6 cellular contexts compared by ENCODE assay signal in the genomic region with DNA sequence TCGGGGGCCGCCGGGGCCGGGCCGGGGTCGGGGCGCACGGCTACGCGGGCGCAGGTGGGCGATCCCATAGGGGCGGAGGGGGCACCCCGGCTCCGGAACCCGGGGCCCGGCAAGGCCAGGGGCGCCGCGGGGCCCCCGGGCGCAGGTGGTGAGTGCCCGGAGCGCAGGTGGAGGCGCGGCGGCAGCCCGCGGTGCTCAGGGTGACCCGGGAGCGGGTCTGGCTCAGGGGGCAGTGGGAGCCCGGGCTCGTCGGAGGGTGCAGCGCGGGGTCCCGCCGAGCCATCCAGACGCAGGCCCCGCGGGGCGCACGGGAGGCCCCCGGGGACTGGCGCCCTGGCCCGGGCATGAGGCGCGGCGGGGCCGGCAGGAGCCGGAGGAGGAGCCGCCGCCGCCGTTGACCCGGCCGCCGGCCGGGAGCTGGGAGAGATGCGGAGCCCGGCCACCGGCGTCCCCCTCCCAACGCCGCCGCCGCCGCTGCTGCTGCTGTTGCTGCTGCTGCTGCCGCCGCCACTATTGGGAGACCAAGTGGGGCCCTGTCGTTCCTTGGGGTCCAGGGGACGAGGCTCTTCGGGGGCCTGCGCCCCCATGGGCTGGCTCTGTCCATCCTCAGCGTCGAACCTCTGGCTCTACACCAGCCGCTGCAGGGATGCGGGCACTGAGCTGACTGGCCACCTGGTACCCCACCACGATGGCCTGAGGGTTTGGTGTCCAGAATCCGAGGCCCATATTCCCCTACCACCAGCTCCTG. TPM values are rescaled to one million over a fixed set of nuclear protein-coding genes. Genes with fewer than 3 reads are reported as not detected.
A peak's percentile ranks its signal among the peaks of the same experiment; 100 is the strongest.
DNase-seq lines count a peak whose midpoint lies in the region; ATAC-seq and TF ChIP-seq lines count a peak whose summit lies in the region.

No MANE protein-coding gene starts in this region.

- no peak overlapping the region for H3K27ac ChIP-seq in OCI-LY7 (ENCODE audit: low read depth, low read length, poor library complexity, severe bottlenecking)
- H3K27ac ChIP-seq in hepatocyte = no peak overlapping the region
- no peak overlapping the region for H3K27ac ChIP-seq in upper lobe of right lung

- TF ChIP-seq CTCF in OCI-LY7 (conservative IDR thresholded peaks at IDR 0.05; ENCODE audit: low read length) (no peak), hepatocyte (IDR thresholded peaks at IDR 0.05; ENCODE audit: poor library complexity) (no peak), upper lobe of right lung (IDR thresholded peaks at IDR 0.05) (no peak)

- intact Hi-C loops in activated CD4-positive, alpha-beta T cell treated with anti-CD3 and anti-CD28 coated beads for 36 hours (cut with DNase I, micrococcal nuclease) = loop anchor here in 1 of 2 experiments (1.0 kb wide), 3 partner anchors 9 to 234 kb away; partner anchors contain the start of gene PSRC1
- intact Hi-C loops in OCI-LY7 (cut with micrococcal nuclease; ENCODE audit: unreplicated experiment) (loop anchor here (1.0 kb wide), 2 partner anchors 9 to 234 kb away; no protein-coding TSS in a partner anchor), upper lobe of right lung (cut with DNase I) (no loop called here)

- no peaks in the 10 kb centered on the region for H3K79me2 ChIP-seq in OCI-LY7 (ENCODE audit: insufficient read depth, low read depth, low read length)
- no peaks in the 10 kb centered on the region for H3K79me2 ChIP-seq in hepatocyte

- WGBS in hepatocyte (ENCODE audit: low lambda C conversion rate, missing lambda C conversion rate) = 6% methylated on average over 47 of the region's 80 CpGs

- ATAC-seq in activated CD4-positive, alpha-beta T cell treated with anti-CD3 and anti-CD28 coated beads for 36 hours = peak; percentile 33
- peak; percentile 17 for ATAC-seq in upper lobe of right lung

- no peaks in the 10 kb centered on the region for H3K36me3 Mint-ChIP-seq in activated CD4-positive, alpha-beta T cell treated with anti-CD3 and anti-CD28 coated beads for 36 hours (ENCODE audit: low read depth)

- no peaks in the 10 kb centered on the region for H3K9me3 ChIP-seq in OCI-LY7 (ENCODE audit: low read length)
- no peaks in the 10 kb centered on the region for H3K9me3 ChIP-seq in hepatocyte (ENCODE audit: low read depth)
- no peaks in the 10 kb centered on the region for H3K9me3 ChIP-seq in upper lobe of right lung

- no TSS peak for BruUV-seq in OCI-LY7 (replicated peaks; lab: Mats Ljungman, UMichigan)

- H3K27ac Mint-ChIP-seq in activated CD4-positive, alpha-beta T cell treated with anti-CD3 and anti-CD28 coated beads for 36 hours = no peak overlapping the region

- no peak overlapping the region for H2AFZ ChIP-seq in OCI-LY7 (ENCODE audit: low read length)
- H2AFZ ChIP-seq in hepatocyte = no peak overlapping the region

- H3K4me1 Mint-ChIP-seq in activated CD4-positive, alpha-beta T cell treated with anti-CD3 and anti-CD28 coated beads for 36 hours = peaks cover 4% of the 10 kb centered on the region

- no peaks in the 10 kb centered on the region for H3K36me3 ChIP-seq in OCI-LY7 (ENCODE audit: insufficient read depth, low read length)
- no peaks in the 10 kb centered on the region for H3K36me3 ChIP-seq in hepatocyte (replicated peaks; ENCODE audit: insufficient read depth, low read depth)
- H3K36me3 ChIP-seq in upper lobe of right lung = no peaks in the 10 kb centered on the region

- no peaks in the 10 kb centered on the region for H3K27me3 ChIP-seq in hepatocyte
- H3K27me3 ChIP-seq in upper lobe of right lung = no peaks in the 10 kb centered on the region

- no peak for DNase-seq in activated CD4-positive, alpha-beta T cell treated with anti-CD3 and anti-CD28 coated beads for 36 hours
- DNase-seq in activated CD4-positive, alpha-beta T cell treated with anti-CD3 and anti-CD28 coated beads, Interleukin-2, amount 50 U/mL, for 48 hours = no peak
- DNase-seq in OCI-LY7 (ENCODE audit: low spot score) = no peak
- no peak for DNase-seq in hepatocyte (ENCODE audit: low spot score)
- DNase-seq in upper lobe of right lung = peak; percentile 63
- no peak for DNase-seq in ecto neural progenitor cell (ENCODE audit: low spot score)

- peak overlapping the region; percentile 65 for H3K4me2 ChIP-seq in OCI-LY7 (ENCODE audit: low read length)
- peak overlapping the region; percentile 92 for H3K4me2 ChIP-seq in hepatocyte

- no peaks in the 10 kb centered on the region for H3K9me2 ChIP-seq in OCI-LY7 (ENCODE audit: insufficient read depth, low read length)
- no peaks in the 10 kb centered on the region for H3K9me2 ChIP-seq in hepatocyte (replicated peaks; ENCODE audit: insufficient read depth)

- CTCF ChIA-PET in activated CD4-positive, alpha-beta T cell treated with anti-CD3 and anti-CD28 coated beads for 36 hours (lab: Charles Lee) = interaction anchor here (0.7 to 1.3 kb wide), 5 partner anchors 10 to 120 kb away, joined by 3 to 4 read pairs (median 3); partner anchors contain the start of gene PSRC1
- CTCF ChIA-PET in OCI-LY7 (lab: Charles Lee; ENCODE audit: unreplicated experiment) = interaction anchor here (0.5 kb wide), 1 partner anchor 234 kb away, joined by 6 read pairs; no protein-coding TSS in a partner anchor

- H3K9me3 Mint-ChIP-seq in activated CD4-positive, alpha-beta T cell treated with anti-CD3 and anti-CD28 coated beads for 36 hours (ENCODE audit: low read depth) = no peaks in the 10 kb centered on the region

- H3K27me3 Mint-ChIP-seq in activated CD4-positive, alpha-beta T cell treated with anti-CD3 and anti-CD28 coated beads for 36 hours = peaks cover 4% of the 10 kb centered on the region

- H3K4me3 Mint-ChIP-seq in activated CD4-positive, alpha-beta T cell treated with anti-CD3 and anti-CD28 coated beads for 36 hours = peak overlapping the region; percentile 47

- H4K20me1 ChIP-seq in OCI-LY7 (ENCODE audit: insufficient read depth, low read length) (no peaks in the 10 kb centered on the region), hepatocyte (ENCODE audit: insufficient read depth, poor library complexity, severe bottlenecking) (no peaks in the 10 kb centered on the region)

- POLR2A ChIA-PET in activated CD4-positive, alpha-beta T cell treated with anti-CD3 and anti-CD28 coated beads for 36 hours (lab: Charles Lee) = no interaction called here
- POLR2A ChIA-PET in OCI-LY7 (lab: Charles Lee) = interaction anchor here (0.9 kb wide), 1 partner anchor 33 kb away, joined by 3 read pairs; the partner anchor contains the start of gene PSRC1

- H3K4me1 ChIP-seq in OCI-LY7 (ENCODE audit: insufficient read depth, low read length, poor library complexity, severe bottlenecking) (peaks cover 29% of the 10 kb centered on the region), hepatocyte (ENCODE audit: insufficient read depth) (peaks cover 18% of the 10 kb centered on the region), upper lobe of right lung (peaks cover 23% of the 10 kb centered on the region)

- peak overlapping the region; percentile 72 for H3K4me3 ChIP-seq in OCI-LY7 (ENCODE audit: low read depth, low read length, poor library complexity, severe bottlenecking)
- peak overlapping the region; percentile 75 for H3K4me3 ChIP-seq in hepatocyte
- H3K4me3 ChIP-seq in upper lobe of right lung = peak overlapping the region; percentile 50

RNA-seq across cellular contexts. Expression of gene CELSR2, which starts 0.5 kb away (rescaled TPM):
- total RNA-seq in activated CD4-positive, alpha-beta T cell treated with anti-CD3 and anti-CD28 coated beads for 36 hours = 1 to 10 TPM; 1.9 to 2.0 TPM
- 5.0 and 6.9 TPM in 2 replicates for total RNA-seq in OCI-LY7 (2014; rRNA removed; shearing (Covaris generic))
- total RNA-seq in OCI-LY7 (2022) (12.5 and 13.0 TPM in 2 replicates), hepatocyte (2.6 and 3.7 TPM in 2 replicates), upper lobe of right lung (7.4 TPM)
- 3.2 and 3.3 TPM in 2 replicates for polyA plus RNA-seq in hepatocyte

RNA-seq across cellular contexts. Expression of gene PSRC1, which starts 33.1 kb away (rescaled TPM):
- total RNA-seq in activated CD4-positive, alpha-beta T cell treated with anti-CD3 and anti-CD28 coated beads for 36 hours = 10 to 100 TPM; 17.6 to 18.4 TPM
- total RNA-seq in OCI-LY7 (2014; rRNA removed; shearing (Covaris generic)) = 42.7 and 44.5 TPM in 2 replicates
- total RNA-seq in OCI-LY7 (2022) = 40.7 and 43.7 TPM in 2 replicates
- 10.1 and 14.3 TPM in 2 replicates for total RNA-seq in hepatocyte
- 9.1 and 13.7 TPM in 2 replicates for polyA plus RNA-seq in hepatocyte
- total RNA-seq in upper lobe of right lung = 2.9 TPM

RNA-seq across cellular contexts. Expression of gene SARS1, which starts 36.1 kb away (rescaled TPM):
- 100 to 1,000 TPM; 224 to 240 TPM for total RNA-seq in activated CD4-positive, alpha-beta T cell treated with anti-CD3 and anti-CD28 coated beads for 36 hours
- total RNA-seq in OCI-LY7 (2014; rRNA removed; shearing (Covaris generic)) = 277 and 295 TPM in 2 replicates
- total RNA-seq in OCI-LY7 (2022) (290 and 323 TPM in 2 replicates), hepatocyte (179 and 180 TPM in 2 replicates), upper lobe of right lung (194 TPM)
- 125 and 158 TPM in 2 replicates for polyA plus RNA-seq in hepatocyte

RNA-seq across cellular contexts. Expression of gene MYBPHL, which starts 57.0 kb away (rescaled TPM):
- total RNA-seq in activated CD4-positive, alpha-beta T cell treated with anti-CD3 and anti-CD28 coated beads for 36 hours = not detected
- total RNA-seq in OCI-LY7 (2014; rRNA removed; shearing (Covaris generic)) = 0.16 TPM in 1 of 2 replicates, not detected in the other
- 0.35 TPM in 1 of 2 replicates, not detected in the other for total RNA-seq in OCI-LY7 (2022)
- total RNA-seq in hepatocyte = 3.6 and 13.7 TPM in 2 replicates
- 6.7 and 7.4 TPM in 2 replicates for polyA plus RNA-seq in hepatocyte
- total RNA-seq in upper lobe of right lung = 3.6 TPM
